Comparison of ENCODE assay signal across 8 cellular contexts in genomic region chr18:3060667-3061580, GRCh38. TPM values are rescaled to one million over a fixed set of nuclear protein-coding genes. Genes with fewer than 3 reads are reported as not detected.
DNase-seq lines count a peak whose midpoint lies in the region; ATAC-seq lines count a peak whose summit lies in the region.

No MANE protein-coding gene starts in this region.

- ATAC-seq in HG02885 (IDR thresholded peaks at IDR 0.05; ENCODE audit: poor library complexity, unreplicated experiment) = peak; percentile 38

- peak; percentile 24 to 31 for DNase-seq in activated CD4-positive, alpha-beta T cell treated with anti-CD3 and anti-CD28 coated beads, Interleukin-2, amount 50 U/mL, for 4 hours
- DNase-seq in kidney tubule cell (ENCODE audit: low spot score) (peak; percentile 28), NCI-H510A (lab: John Stamatoyannopoulos, UW) (no peak), NCI-H2107 (lab: John Stamatoyannopoulos, UW) (no peak), NCI-H187 (lab: John Stamatoyannopoulos, UW) (no peak), occipital lobe (lab: John Stamatoyannopoulos, UW) (no peak)
- DNase-seq in stimulated activated naive CD4-positive, alpha-beta T cell treated with Interleukin-2 at 50 U/mL for 16 hours (lab: John Stamatoyannopoulos, UW) = peak; percentile 61

RNA-seq across cellular contexts. Expression of gene LPIN2, which starts 48.0 kb away (rescaled TPM):
- 39.9 TPM for total RNA-seq in occipital lobe

Comparison
In these comparisons a context has a peak if more than half of its experiments do, and no peak if none do; other contexts are left out.
1. DNase-seq: peak in activated CD4-positive, alpha-beta T cell treated with anti-CD3 and anti-CD28 coated beads, Interleukin-2, amount 50 U/mL, for 4 hours (2 of 2), kidney tubule cell (single experiment) and stimulated activated naive CD4-positive, alpha-beta T cell treated with Interleukin-2 at 50 U/mL for 16 hours (single experiment); none in NCI-H510A (single experiment), NCI-H2107 (single experiment), NCI-H187 (0 of 2) and occipital lobe (single experiment).